Comparison of ENCODE assay signal across 26 cellular contexts in the genomic region with DNA sequence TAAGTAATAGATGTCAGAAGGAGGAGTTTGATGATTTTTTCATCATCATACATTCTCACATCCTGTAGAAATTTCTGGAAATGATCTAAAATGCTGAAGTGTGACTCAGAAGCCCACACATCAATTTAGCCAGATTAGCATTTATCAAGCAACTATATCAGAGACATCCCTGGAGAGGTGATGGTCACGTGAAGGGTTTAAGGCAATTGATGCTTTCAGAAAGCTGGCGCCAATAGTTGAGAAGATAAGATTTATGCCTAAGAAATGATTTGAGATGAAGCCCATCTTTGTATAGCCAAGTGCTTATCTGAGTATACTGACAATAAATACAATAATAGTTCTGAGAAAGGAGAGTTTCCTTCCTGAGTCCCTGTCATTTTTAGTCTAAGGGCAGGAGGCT.
"Had no signal": no experiment of that assay in that cellular context is flagged by ENCODE, and none has a peak within 500 bp of the region (broad histone marks: within the 10 kb centered on the region; RNA-seq: fewer than 3 reads in every experiment).

No MANE protein-coding gene starts in this region.

- ATAC-seq: activated naive CD4-positive, alpha-beta T cell treated with anti-CD3 and anti-CD28 coated beads, Interleukin-2, amount 50 U/mL, for 72 hours; body of pancreas; Panc1; T-helper 17 cell had no signal

- H3K4me3 ChIP-seq: adrenal gland, body of pancreas, breast epithelium, MG63, SJSA1 had no signal

- H3K9me3 ChIP-seq: adrenal gland, body of pancreas, breast epithelium, MG63, SJSA1 had no signal

- DNase-seq: activated CD4-positive, alpha-beta T cell treated with anti-CD3 and anti-CD28 coated beads for 1 hour; activated CD4-positive, alpha-beta T cell treated with anti-CD3 and anti-CD28 coated beads for 48 hours; activated CD4-positive, alpha-beta T cell treated with anti-CD3 and anti-CD28 coated beads, Interleukin-2, amount 50 U/mL, for 48 hours; activated CD4-positive, CD25-positive, alpha-beta regulatory T cell; activated CD8-positive, alpha-beta T cell treated with anti-CD3 and anti-CD28 coated beads, Interleukin-2, amount 10 ng/mL, durations not matched to agents 7 days and 5 days; activated gamma-delta T cell treated with Interleukin-2 at 50 U/mL for 16 hours; activated naive CD4-positive, alpha-beta T cell treated with anti-CD3 and anti-CD28 coated beads for 36 hours; activated T-cell treated with anti-CD3 and anti-CD28 coated beads, Interleukin-2, amount 50 U/mL, for 24 hours; adrenal gland; body of pancreas; MG63; NCI-H1092; NCI-H1436 treated with DMSO at 0.1 percent for 48 hours; NCI-H1694 treated with DMSO at 0.1 percent for 48 hours; NCI-H2029; NCI-H345; NCI-H524 treated with DMSO at 0.1 percent for 48 hours; SHP77 treated with DMSO at 0.1 percent for 48 hours; T-helper 17 cell; T-helper 9 cell; WERI-Rb-1 had no signal

- H3K27me3 Mint-ChIP-seq: activated T-cell treated with anti-CD3 and anti-CD28 coated beads, Interleukin-2, amount 50 U/mL, for 24 hours; T-helper 17 cell had no signal

- H3K27me3 ChIP-seq: adrenal gland, body of pancreas, breast epithelium, MG63, SJSA1 had no signal

- H3K36me3 Mint-ChIP-seq: activated naive CD4-positive, alpha-beta T cell treated with anti-CD3 and anti-CD28 coated beads, Interleukin-2, amount 50 U/mL, for 72 hours had no signal

- H3K4me1 Mint-ChIP-seq: T-helper 17 cell had no signal

- H3K9me3 Mint-ChIP-seq: activated naive CD4-positive, alpha-beta T cell treated with anti-CD3 and anti-CD28 coated beads for 36 hours; activated T-cell treated with anti-CD3 and anti-CD28 coated beads, Interleukin-2, amount 50 U/mL, for 24 hours had no signal

- H3K36me3 ChIP-seq: adrenal gland, breast epithelium, MG63, SJSA1, WERI-Rb-1 had no signal

- H3K4me1 ChIP-seq: adrenal gland, breast epithelium, SJSA1 had no signal

- H3K27ac ChIP-seq: adrenal gland, body of pancreas, breast epithelium, SJSA1, WERI-Rb-1 had no signal

- H3K27ac Mint-ChIP-seq: activated naive CD4-positive, alpha-beta T cell treated with anti-CD3 and anti-CD28 coated beads for 36 hours; activated naive CD4-positive, alpha-beta T cell treated with anti-CD3 and anti-CD28 coated beads, Interleukin-2, amount 50 U/mL, for 72 hours; activated T-cell treated with anti-CD3 and anti-CD28 coated beads, Interleukin-2, amount 50 U/mL, for 24 hours; activated T-helper 1 cell treated with anti-CD3 and anti-CD28 coated beads, Interleukin-12 subunit alpha, Interleukin-12 subunit beta, Interleukin-2, Interleukin-4 antibody, amounts not matched to agents 30 ng/mL and 10 ng/mL and 1 ng/mL, durations not matched to agents 14 hours and 24 hours and 36 hours; T-helper 17 cell had no signal

- H3K4me3 Mint-ChIP-seq: activated naive CD4-positive, alpha-beta T cell treated with anti-CD3 and anti-CD28 coated beads for 36 hours; activated T-cell treated with anti-CD3 and anti-CD28 coated beads, Interleukin-2, amount 50 U/mL, for 24 hours; T-helper 17 cell had no signal
